34 cellular contexts compared by ENCODE assay signal in genomic region chr10:120017731-120018130, GRCh38.
"Had no signal": no experiment of that assay in that cellular context is flagged by ENCODE, and none has a peak within 500 bp of the region (broad histone marks: within the 10 kb centered on the region; RNA-seq: fewer than 3 reads in every experiment).

No MANE protein-coding gene starts in this region.

- H3K9me3 Mint-ChIP-seq: activated naive CD4-positive, alpha-beta T cell treated with anti-CD3 and anti-CD28 coated beads for 36 hours; activated naive CD8-positive, alpha-beta T cell treated with anti-CD3 and anti-CD28 coated beads for 36 hours; mesothelial cell of epicardium; stimulated activated naive B cell treated with anti-CD40 and anti-IgM and Interleukin-4, amounts not matched to agents 10 μg/mL and 1 μg/mL and 100 μg/mL, for 72 hours had no signal

- H3K27me3 ChIP-seq: adrenal gland, cardiac muscle cell, colonic mucosa, gastroesophageal sphincter, hepatocyte, sigmoid colon, stomach, tibial artery, upper lobe of right lung had no signal

- H3K4me1 ChIP-seq: adrenal gland, colonic mucosa, gastroesophageal sphincter, pancreas, psoas muscle, sigmoid colon, stomach, tibial artery, upper lobe of right lung had no signal

- H3K9me3 ChIP-seq: adrenal gland, colonic mucosa, gastroesophageal sphincter, pancreas, psoas muscle, sigmoid colon, stomach, tibial artery, upper lobe of right lung had no signal

- H3K79me2 ChIP-seq: hepatocyte had no signal

- H3K4me1 Mint-ChIP-seq: activated naive CD8-positive, alpha-beta T cell treated with anti-CD3 and anti-CD28 coated beads for 36 hours; brain; mesothelial cell of epicardium; naive thymus-derived CD4-positive, alpha-beta T cell; stimulated activated naive B cell treated with anti-CD40 and anti-IgM and Interleukin-4, amounts not matched to agents 10 μg/mL and 1 μg/mL and 100 μg/mL, for 72 hours had no signal

- DNase-seq: activated CD4-positive, alpha-beta T cell treated with anti-CD3 and anti-CD28 coated beads for 4 hours; activated CD4-positive, alpha-beta T cell treated with anti-CD3 and anti-CD28 coated beads, Interleukin-2, amount 50 U/mL, for 48 hours; activated CD8-positive, alpha-beta memory T cell treated with anti-CD3 and anti-CD28 coated beads for 24 hours; activated effector memory CD4-positive, alpha-beta T cell treated with Interleukin-2 at 50 U/mL for 16 hours; activated naive CD4-positive, alpha-beta T cell treated with anti-CD3 and anti-CD28 coated beads for 36 hours; activated naive CD8-positive, alpha-beta T cell treated with anti-CD3 and anti-CD28 coated beads for 36 hours; adrenal gland; aorta; cerebellar nuclear complex; colonic mucosa; effector CD8-positive, alpha-beta T cell; erythroblast; islet precursor cell; left cardiac atrium; left ventricle myocardium superior; naive thymus-derived CD4-positive, alpha-beta T cell; pancreas; psoas muscle; sigmoid colon; stimulated activated CD4-positive, alpha-beta T cell treated with anti-CD3 and anti-CD28 coated beads, Interleukin-1b, Interleukin-23, amount 100 ng/mL, for 48 hours; stimulated activated CD4-positive, alpha-beta T cell treated with anti-CD3 and anti-CD28 coated beads, Interleukin-4, amount 100 ng/mL, for 4 hours; stimulated activated naive B cell treated with anti-CD40 and anti-IgM and Interleukin-4, amounts not matched to agents 10 μg/mL and 1 μg/mL and 100 μg/mL, for 72 hours; stomach; T-helper 9 cell; tibial artery; upper lobe of right lung had no signal

- H3K4me2 ChIP-seq: hepatocyte, smooth muscle cell had no signal

- H3K4me3 ChIP-seq: adrenal gland, cardiac muscle cell, colonic mucosa, gastroesophageal sphincter, hepatocyte, pancreas, psoas muscle, sigmoid colon, smooth muscle cell, stomach, tibial artery, upper lobe of right lung had no signal

- H3K27ac ChIP-seq: adrenal gland, cardiac muscle cell, colonic mucosa, gastroesophageal sphincter, hepatocyte, pancreas, psoas muscle, sigmoid colon, stomach, tibial artery, upper lobe of right lung, VCaP had no signal

- H2AFZ ChIP-seq: hepatocyte had no signal

- H3K36me3 ChIP-seq: adrenal gland, cardiac muscle cell, colonic mucosa, gastroesophageal sphincter, pancreas, sigmoid colon, stomach, tibial artery, upper lobe of right lung had no signal

- H3K27ac Mint-ChIP-seq: activated naive CD4-positive, alpha-beta T cell treated with anti-CD3 and anti-CD28 coated beads for 36 hours; activated naive CD8-positive, alpha-beta T cell treated with anti-CD3 and anti-CD28 coated beads for 36 hours; brain; mesothelial cell of epicardium; naive thymus-derived CD4-positive, alpha-beta T cell; stimulated activated naive B cell treated with anti-CD40 and anti-IgM and Interleukin-4, amounts not matched to agents 10 μg/mL and 1 μg/mL and 100 μg/mL, for 72 hours had no signal

- H3K4me3 Mint-ChIP-seq: activated naive CD4-positive, alpha-beta T cell treated with anti-CD3 and anti-CD28 coated beads for 36 hours; activated naive CD8-positive, alpha-beta T cell treated with anti-CD3 and anti-CD28 coated beads for 36 hours; brain; mesothelial cell of epicardium; naive thymus-derived CD4-positive, alpha-beta T cell; neural crest cell; stimulated activated naive B cell treated with anti-CD40 and anti-IgM and Interleukin-4, amounts not matched to agents 10 μg/mL and 1 μg/mL and 100 μg/mL, for 72 hours had no signal

- H3K36me3 Mint-ChIP-seq: activated naive CD8-positive, alpha-beta T cell treated with anti-CD3 and anti-CD28 coated beads for 36 hours; brain; mesothelial cell of epicardium; naive thymus-derived CD4-positive, alpha-beta T cell; stimulated activated naive B cell treated with anti-CD40 and anti-IgM and Interleukin-4, amounts not matched to agents 10 μg/mL and 1 μg/mL and 100 μg/mL, for 72 hours had no signal

- ATAC-seq: gastroesophageal sphincter; left cardiac atrium; left ventricle myocardium superior; naive thymus-derived CD4-positive, alpha-beta T cell; pancreas; psoas muscle; stimulated activated naive B cell treated with anti-CD40 and anti-IgM and Interleukin-4, amounts not matched to agents 10 μg/mL and 1 μg/mL and 100 μg/mL, for 72 hours; upper lobe of right lung had no signal
